13 cellular contexts compared by ENCODE assay signal in the genomic region with DNA sequence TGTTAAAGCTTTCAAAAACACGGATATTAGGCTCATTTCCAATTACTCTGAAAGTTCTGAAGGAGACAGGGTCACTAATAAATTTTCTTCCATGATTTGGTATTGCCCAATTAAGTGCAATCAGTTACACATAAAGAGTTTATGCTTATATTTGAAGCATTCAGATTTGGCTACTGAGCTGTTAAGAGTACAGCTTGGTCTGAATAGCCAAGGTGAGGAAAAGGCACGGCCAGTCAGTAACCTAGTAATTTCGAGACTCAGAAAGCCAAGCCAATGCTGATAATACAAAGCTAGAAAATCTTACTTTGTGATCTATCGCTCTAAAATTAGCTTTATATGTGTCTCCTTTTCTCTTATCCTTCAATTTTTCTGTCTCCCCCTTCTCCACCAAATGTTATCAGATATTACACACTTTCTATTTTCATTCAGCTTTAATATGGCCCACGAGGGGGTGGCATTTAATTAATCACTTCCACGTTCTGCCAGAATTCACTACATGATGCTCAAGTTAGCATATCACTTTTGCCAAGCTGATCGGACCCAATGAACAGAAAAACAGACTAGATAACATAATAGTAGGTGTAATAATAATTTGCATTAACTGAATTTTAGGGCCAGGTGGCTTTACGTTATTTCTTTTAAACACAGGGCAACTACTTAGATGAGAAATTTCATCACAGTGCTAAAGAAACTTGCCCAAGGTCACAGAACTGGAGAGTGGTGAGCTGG.
DNase-seq lines count a peak whose midpoint lies in the region; ATAC-seq and TF ChIP-seq lines count a peak whose summit lies in the region.
"Had no signal": no experiment of that assay in that cellular context is flagged by ENCODE, and none has a peak within 500 bp of the region (broad histone marks: within the 10 kb centered on the region; RNA-seq: fewer than 3 reads in every experiment).

No MANE protein-coding gene starts in this region.

- ATAC-seq in GM19023 (IDR thresholded peaks at IDR 0.05; ENCODE audit: unreplicated experiment): no peak
- ATAC-seq: GM12878 had no signal

- H3K9me3 ChIP-seq in DOHH2 (ENCODE audit: control insufficient read depth, insufficient read depth, low read length): peaks cover 9% of the 10 kb centered on the region
- peaks cover 8% of the 10 kb centered on the region for H3K9me3 ChIP-seq in A673 (ENCODE audit: low read depth, low read length, poor library complexity, severe bottlenecking)
- no peaks in the 10 kb centered on the region for H3K9me3 ChIP-seq in osteoblast (ENCODE audit: low read depth, low read length)

- H3K4me3 ChIP-seq in DOHH2 (ENCODE audit: low read length) (peak overlapping the region; percentile 55), A673 (ENCODE audit: low read depth, low read length, poor library complexity, severe bottlenecking) (no peak overlapping the region), osteoblast (ENCODE audit: insufficient read depth, low read length) (no peak overlapping the region)
- H3K4me3 ChIP-seq: GM12878, HAP-1 had no signal

- intact Hi-C loops in A673 (cut with micrococcal nuclease; ENCODE audit: unreplicated experiment): no loop called here

- peaks cover 40% of the 10 kb centered on the region for H3K36me3 ChIP-seq in DOHH2 (ENCODE audit: control insufficient read depth, low read length)
- H3K36me3 ChIP-seq in A673 (ENCODE audit: insufficient read depth, low read length, poor library complexity, severe bottlenecking): no peaks in the 10 kb centered on the region
- no peaks in the 10 kb centered on the region for H3K36me3 ChIP-seq in osteoblast (ENCODE audit: insufficient read depth, low read length)
- H3K36me3 ChIP-seq: HAP-1 had no signal

- H4K20me1 ChIP-seq in DOHH2 (ENCODE audit: control insufficient read depth, insufficient read depth, low read depth, low read length) (no peaks in the 10 kb centered on the region), osteoblast (ENCODE audit: insufficient read depth, low read length) (peaks cover 1% of the 10 kb centered on the region)

- CTCF ChIA-PET in A673 (lab: Charles Lee): no interaction called here

- H2AFZ ChIP-seq in osteoblast (ENCODE audit: low read length): no peak overlapping the region

- H3K79me2 ChIP-seq in DOHH2 (ENCODE audit: control insufficient read depth, low read length) (peaks cover 83% of the 10 kb centered on the region), osteoblast (ENCODE audit: insufficient read depth, low read length) (peaks cover 64% of the 10 kb centered on the region)

- H3K27ac ChIP-seq in DOHH2 (ENCODE audit: low read depth, low read length) (peak overlapping the region; percentile 97), A673 (ENCODE audit: low read depth, low read length, poor library complexity, severe bottlenecking) (no peak overlapping the region), substantia nigra (ENCODE audit: low read depth, low read length, poor library complexity, severe bottlenecking) (no peak overlapping the region), osteoblast (ENCODE audit: low read depth, low read length) (no peak overlapping the region)

- H3K9me2 ChIP-seq in DOHH2 (replicated peaks; ENCODE audit: control insufficient read depth, low read length): no peaks in the 10 kb centered on the region

- peaks cover 23% of the 10 kb centered on the region for H3K4me1 Mint-ChIP-seq in nephron progenitor cell
- H3K4me1 Mint-ChIP-seq: CD4-positive, CD25-positive, alpha-beta regulatory T cell had no signal

- H3K4me1 ChIP-seq in DOHH2 (ENCODE audit: control insufficient read depth, low read length) (peaks cover 98% of the 10 kb centered on the region), A673 (ENCODE audit: insufficient read depth, low read length, poor library complexity, severe bottlenecking) (peaks cover 10% of the 10 kb centered on the region), osteoblast (ENCODE audit: insufficient read depth, low read length) (no peaks in the 10 kb centered on the region)
- H3K4me1 ChIP-seq: HAP-1 had no signal

- peak overlapping the region; percentile 69 for H3K4me2 ChIP-seq in DOHH2 (ENCODE audit: low read length)
- H3K4me2 ChIP-seq in osteoblast (ENCODE audit: insufficient read depth, low read length): no peak overlapping the region

- DNase-seq in NAMALWA (ENCODE audit: low spot score) (peak; percentile 68), amniotic epithelial cell (ENCODE audit: low read depth) (peak; percentile 26), nephron progenitor cell (no peak), A673 (ENCODE audit: low spot score) (no peak), substantia nigra (lab: John Stamatoyannopoulos, UW) (no peak), osteoblast (ENCODE audit: insufficient read length, low spot score, missing footprints) (no peak)
- DNase-seq: CD4-positive, CD25-positive, alpha-beta regulatory T cell; DMS53; KBM-7 had no signal

- H3K27me3 ChIP-seq in DOHH2 (ENCODE audit: control insufficient read depth, low read length) (no peaks in the 10 kb centered on the region), A673 (replicated peaks; ENCODE audit: insufficient read depth, low read depth, low read length, poor library complexity) (no peaks in the 10 kb centered on the region), osteoblast (ENCODE audit: insufficient read depth, low read length) (no peaks in the 10 kb centered on the region)

- peaks cover 57% of the 10 kb centered on the region for H3K36me3 Mint-ChIP-seq in nephron progenitor cell (ENCODE audit: low read depth)
- H3K36me3 Mint-ChIP-seq: CD4-positive, CD25-positive, alpha-beta regulatory T cell had no signal

- H3K27me3 Mint-ChIP-seq in nephron progenitor cell (ENCODE audit: low read depth, poor library complexity): no peaks in the 10 kb centered on the region
- H3K27me3 Mint-ChIP-seq: CD4-positive, CD25-positive, alpha-beta regulatory T cell had no signal

- peaks cover 33% of the 10 kb centered on the region for H3K9me3 Mint-ChIP-seq in nephron progenitor cell

- H3K4me3 Mint-ChIP-seq in nephron progenitor cell: no peak overlapping the region
- H3K4me3 Mint-ChIP-seq: CD4-positive, CD25-positive, alpha-beta regulatory T cell had no signal

- no TSS peak for BruUV-seq in A673 (replicated peaks; lab: Mats Ljungman, UMichigan)

- TF ChIP-seq CTCF in DOHH2 (IDR thresholded peaks at IDR 0.05; ENCODE audit: low read depth, low read length, poor library complexity, severe bottlenecking) (no peak), nephron progenitor cell (IDR thresholded peaks at IDR 0.05) (no peak), A673 (conservative IDR thresholded peaks at IDR 0.05; ENCODE audit: low read depth, low read length) (no peak), osteoblast (IDR thresholded peaks at IDR 0.05; ENCODE audit: extremely low read depth, low read depth, low read length) (no peak)

- H3K27ac Mint-ChIP-seq in nephron progenitor cell: peak overlapping the region; percentile 33
- H3K27ac Mint-ChIP-seq: CD4-positive, CD25-positive, alpha-beta regulatory T cell had no signal

- POLR2A ChIA-PET in A673 (lab: Charles Lee; ENCODE audit: low non-redundant PET): no interaction called here

- H3F3A ChIP-seq in DOHH2 (ENCODE audit: control insufficient read depth, insufficient read depth): peaks cover 36% of the 10 kb centered on the region

Comparison
In these comparisons a context has a peak if more than half of its experiments do, and no peak if none do; other contexts are left out.
1. DNase-seq: peak in NAMALWA (single experiment) and amniotic epithelial cell (single experiment); none in nephron progenitor cell (single experiment), A673 (single experiment), substantia nigra (0 of 49) and osteoblast (single experiment).